In the genomic region with DNA sequence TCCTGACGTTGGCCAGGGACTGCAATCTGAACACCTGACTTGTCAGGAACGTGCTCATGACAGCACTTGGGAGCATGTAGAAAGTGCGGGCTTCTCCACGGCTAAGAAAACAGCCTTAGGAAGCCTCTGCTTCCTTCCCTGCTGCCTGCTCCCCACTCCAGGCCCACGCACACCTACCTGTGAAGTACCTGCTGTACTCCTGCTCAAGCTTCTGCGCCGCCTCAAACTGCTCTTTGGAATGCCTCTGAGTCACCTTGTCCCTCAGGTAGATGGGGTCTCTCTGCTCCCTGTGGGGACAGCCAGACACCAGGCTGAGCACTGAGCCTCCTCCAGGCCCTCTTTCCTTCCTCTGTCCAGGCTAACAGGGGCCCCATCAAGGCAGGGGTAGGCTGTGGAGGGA, we compare ENCODE assay signal across 18 cellular contexts.
DNase-seq lines count a peak whose midpoint lies in the region; ATAC-seq and TF ChIP-seq lines count a peak whose summit lies in the region.
"Had no signal": no experiment of that assay in that cellular context is flagged by ENCODE, and none has a peak within 500 bp of the region (broad histone marks: within the 10 kb centered on the region; RNA-seq: fewer than 3 reads in every experiment).

No MANE protein-coding gene starts in this region.

- H3K9me3 ChIP-seq in cardiac muscle cell (ENCODE audit: low read depth) (no peaks in the 10 kb centered on the region), heart right ventricle (no peaks in the 10 kb centered on the region), left lung (no peaks in the 10 kb centered on the region)
- no peaks in the 10 kb centered on the region for H3K9me3 ChIP-seq in naive thymus-derived CD4-positive, alpha-beta T cell (ENCODE audit: control insufficient read depth in 2 of 3, low read length in 3 of 3)
- H3K9me3 ChIP-seq: BLaER1 had no signal

- H3K27me3 Mint-ChIP-seq in progenitor cell of endocrine pancreas = no peaks in the 10 kb centered on the region
- H3K27me3 Mint-ChIP-seq in naive thymus-derived CD4-positive, alpha-beta T cell = peaks cover 0 to 2% (median 0%) of the 10 kb centered on the region in 5 donors
- H3K27me3 Mint-ChIP-seq: CD4-positive, alpha-beta memory T cell had no signal

- H3K4me3 ChIP-seq in cardiac muscle cell = no peak overlapping the region
- no peak overlapping the region for H3K4me3 ChIP-seq in heart right ventricle
- no peak overlapping the region for H3K4me3 ChIP-seq in left lung
- no peak overlapping the region for H3K4me3 ChIP-seq in naive thymus-derived CD4-positive, alpha-beta T cell (ENCODE audit: low read length)
- H3K4me3 ChIP-seq: BLaER1, GM12878, GM23248 had no signal

- H3K9me3 Mint-ChIP-seq in progenitor cell of endocrine pancreas (ENCODE audit: low read depth) = no peaks in the 10 kb centered on the region
- H3K9me3 Mint-ChIP-seq in naive thymus-derived CD4-positive, alpha-beta T cell = peaks cover 0 to 1% (median 0%) of the 10 kb centered on the region in 11 donors
- H3K9me3 Mint-ChIP-seq: CD14-positive monocyte; CD4-positive, alpha-beta memory T cell had no signal

- peaks cover 24% of the 10 kb centered on the region for H3K36me3 ChIP-seq in cardiac muscle cell
- H3K36me3 ChIP-seq in heart right ventricle = peaks cover 0 to 89% (median 30%) of the 10 kb centered on the region in 9 donors
- peaks cover 0 to 72% of the 10 kb centered on the region in 2 donors for H3K36me3 ChIP-seq in left lung
- no peaks in the 10 kb centered on the region for H3K36me3 ChIP-seq in naive thymus-derived CD4-positive, alpha-beta T cell (ENCODE audit: control insufficient read depth in 2 of 3, insufficient read depth in 3 of 3, low read length in 3 of 3)

- no peak overlapping the region for H3K4me3 Mint-ChIP-seq in progenitor cell of endocrine pancreas (ENCODE audit: low read depth)
- H3K4me3 Mint-ChIP-seq in naive thymus-derived CD4-positive, alpha-beta T cell = no peak overlapping the region
- H3K4me3 Mint-ChIP-seq: CD14-positive monocyte; CD4-positive, alpha-beta memory T cell had no signal

- peak overlapping the region; percentile 7 for H3K27ac Mint-ChIP-seq in progenitor cell of endocrine pancreas
- no peak overlapping the region for H3K27ac Mint-ChIP-seq in naive thymus-derived CD4-positive, alpha-beta T cell
- H3K27ac Mint-ChIP-seq: CD4-positive, alpha-beta memory T cell had no signal

- CTCF ChIA-PET in naive thymus-derived CD4-positive, alpha-beta T cell (lab: Charles Lee) = no interaction called here

- H3K4me1 Mint-ChIP-seq in progenitor cell of endocrine pancreas (ENCODE audit: low read depth) = no peaks in the 10 kb centered on the region
- H3K4me1 Mint-ChIP-seq in naive thymus-derived CD4-positive, alpha-beta T cell = peaks cover 0 to 2% (median 0%) of the 10 kb centered on the region in 7 donors
- H3K4me1 Mint-ChIP-seq: CD14-positive monocyte had no signal

- peaks cover 8% of the 10 kb centered on the region for H3K4me1 ChIP-seq in cardiac muscle cell (ENCODE audit: low read depth)
- H3K4me1 ChIP-seq in heart right ventricle = no peaks in the 10 kb centered on the region
- H3K4me1 ChIP-seq in left lung = no peaks in the 10 kb centered on the region
- no peaks in the 10 kb centered on the region for H3K4me1 ChIP-seq in naive thymus-derived CD4-positive, alpha-beta T cell (ENCODE audit: control insufficient read depth in 2 of 2, insufficient read depth in 2 of 2, low read length in 2 of 2)
- H3K4me1 ChIP-seq: BLaER1 had no signal

- WGBS in heart right ventricle, 2 donors = 83 to 85% methylated on average over 7 of the region's 7 CpGs

- H3K36me3 Mint-ChIP-seq in progenitor cell of endocrine pancreas (ENCODE audit: insufficient read depth) = peaks cover 22% of the 10 kb centered on the region
- peaks cover 0 to 2% (median 0%) of the 10 kb centered on the region in 5 donors for H3K36me3 Mint-ChIP-seq in naive thymus-derived CD4-positive, alpha-beta T cell
- H3K36me3 Mint-ChIP-seq: CD14-positive monocyte; CD4-positive, alpha-beta memory T cell had no signal

- no peak for ATAC-seq in heart right ventricle
- ATAC-seq in left lung = peak; percentile 57
- ATAC-seq in naive thymus-derived CD4-positive, alpha-beta T cell = no peak
- ATAC-seq: GM12878 had no signal

- intact Hi-C loops in heart right ventricle (cut with DNase I) (no loop called here), left lung (cut with DNase I) (no loop called here)
- intact Hi-C loops in naive thymus-derived CD4-positive, alpha-beta T cell (cut with micrococcal nuclease) = no loop called here

- POLR2A ChIA-PET in naive thymus-derived CD4-positive, alpha-beta T cell (lab: Charles Lee) = no interaction called here

- H3K27me3 ChIP-seq in cardiac muscle cell (no peaks in the 10 kb centered on the region), heart right ventricle (no peaks in the 10 kb centered on the region), left lung (no peaks in the 10 kb centered on the region)
- H3K27me3 ChIP-seq in naive thymus-derived CD4-positive, alpha-beta T cell (ENCODE audit: control insufficient read depth in 2 of 2, insufficient read depth in 2 of 2, low read length in 2 of 2) = no peaks in the 10 kb centered on the region
- H3K27me3 ChIP-seq: BLaER1 had no signal

- TF ChIP-seq CTCF in cardiac muscle cell (IDR thresholded peaks at IDR 0.05; ENCODE audit: low read depth, low read length) = no peak
- no peak for TF ChIP-seq CTCF in heart right ventricle (IDR thresholded peaks at IDR 0.05)
- TF ChIP-seq CTCF in left lung (IDR thresholded peaks at IDR 0.05) = no peak
- TF ChIP-seq CTCF in progenitor cell of endocrine pancreas (IDR thresholded peaks at IDR 0.05; ENCODE audit: unreplicated experiment) = no peak

- DNase-seq in cardiac muscle cell (ENCODE audit: low read depth in 1 of 2, low spot score in 1 of 2) = peak in 1 of 2 donors; percentile 38
- DNase-seq in heart right ventricle = no peak
- DNase-seq in left lung = no peak
- no peak for DNase-seq in progenitor cell of endocrine pancreas (ENCODE audit: low spot score, unreplicated experiment)
- no peak for DNase-seq in naive thymus-derived CD4-positive, alpha-beta T cell
- no peak for DNase-seq in activated CD4-positive, alpha-beta T cell treated with anti-CD3 and anti-CD28 coated beads, Interleukin-2, amount 50 U/mL, for 48 hours
- DNase-seq in SHP77 (lab: John Stamatoyannopoulos, UW) = no peak
- DNase-seq: 8988T; CD4-positive, alpha-beta memory T cell; DMS53; DND-41; EL; GM23248; HCEC 1CT had no signal

- peak overlapping the region; percentile 85 for H3K27ac ChIP-seq in cardiac muscle cell
- no peak overlapping the region for H3K27ac ChIP-seq in heart right ventricle
- H3K27ac ChIP-seq in left lung = no peak overlapping the region
- H3K27ac ChIP-seq in naive thymus-derived CD4-positive, alpha-beta T cell (ENCODE audit: low read depth, low read length) = no peak overlapping the region
- H3K27ac ChIP-seq: BLaER1, GM23248, HL-60 had no signal
